In the genomic region with DNA sequence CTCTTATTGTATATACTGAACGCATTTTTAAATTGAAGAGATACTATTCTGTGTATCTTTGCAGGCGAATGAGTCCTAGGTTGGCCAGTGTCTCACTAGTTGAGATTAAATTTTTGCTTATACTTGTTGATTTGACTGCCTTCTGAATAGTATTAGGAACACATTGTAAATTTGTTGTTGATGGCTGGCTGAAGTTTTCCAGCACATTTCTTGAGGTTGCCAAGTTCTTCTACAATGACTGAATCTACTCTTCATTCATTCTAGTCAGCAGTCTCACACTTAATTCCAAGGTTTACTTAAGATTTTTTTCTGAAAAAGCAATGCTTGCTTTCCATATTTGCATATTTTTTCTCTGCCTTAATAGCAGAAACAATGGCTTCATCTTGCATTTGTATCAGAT, we compare ENCODE assay signal across 14 cellular contexts.
"Had no signal": no experiment of that assay in that cellular context is flagged by ENCODE, and none has a peak within 500 bp of the region (broad histone marks: within the 10 kb centered on the region; RNA-seq: fewer than 3 reads in every experiment).

No MANE protein-coding gene starts in this region.

- H3K27ac ChIP-seq: neural progenitor cell, pancreas had no signal

- H3K27me3 Mint-ChIP-seq: activated CD4-positive, alpha-beta T cell treated with anti-CD3 and anti-CD28 coated beads, Interleukin-2, amount 10 ng/mL, durations not matched to agents 7 days and 5 days; activated naive CD4-positive, alpha-beta T cell treated with anti-CD3 and anti-CD28 coated beads, Interleukin-2, amount 10 ng/mL, durations not matched to agents 7 days and 5 days; activated T-helper 17 cell treated with anti-CD3 and anti-CD28 coated beads, Interleukin-2, amount 50 U/mL, for 72 hours; brain; dendritic cell treated with granulocyte-macrophage colony-stimulating factor and Interleukin-4, amounts not matched to agents 40 ng/mL and 50 ng/mL, for 4 days had no signal

- H3K4me1 ChIP-seq: neural progenitor cell, pancreas had no signal

- H3K9me3 Mint-ChIP-seq: activated T-helper 17 cell treated with anti-CD3 and anti-CD28 coated beads, Interleukin-2, amount 50 U/mL, for 72 hours had no signal

- FAIRE-seq: pancreas had no signal

- H3K36me3 ChIP-seq: pancreas had no signal

- H3K4me3 Mint-ChIP-seq: activated CD4-positive, alpha-beta T cell treated with anti-CD3 and anti-CD28 coated beads, Interleukin-2, amount 10 ng/mL, durations not matched to agents 7 days and 5 days; activated naive CD4-positive, alpha-beta T cell treated with anti-CD3 and anti-CD28 coated beads, Interleukin-2, amount 10 ng/mL, durations not matched to agents 7 days and 5 days; activated T-helper 17 cell treated with anti-CD3 and anti-CD28 coated beads, Interleukin-2, amount 50 U/mL, for 72 hours; brain; dendritic cell treated with granulocyte-macrophage colony-stimulating factor and Interleukin-4, amounts not matched to agents 40 ng/mL and 50 ng/mL, for 4 days; neural progenitor cell had no signal

- H3K4me1 Mint-ChIP-seq: neural progenitor cell had no signal

- H3K9me3 ChIP-seq: pancreas had no signal

- H3K27me3 ChIP-seq: neural progenitor cell, pancreas had no signal

- H3K27ac Mint-ChIP-seq: activated CD4-positive, alpha-beta T cell treated with anti-CD3 and anti-CD28 coated beads, Interleukin-2, amount 10 ng/mL, durations not matched to agents 7 days and 5 days; activated naive CD4-positive, alpha-beta T cell treated with anti-CD3 and anti-CD28 coated beads, Interleukin-2, amount 10 ng/mL, durations not matched to agents 7 days and 5 days; activated T-helper 17 cell treated with anti-CD3 and anti-CD28 coated beads, Interleukin-2, amount 50 U/mL, for 72 hours; dendritic cell treated with granulocyte-macrophage colony-stimulating factor and Interleukin-4, amounts not matched to agents 40 ng/mL and 50 ng/mL, for 4 days; neural progenitor cell had no signal

- H3K4me3 ChIP-seq: neural progenitor cell, pancreas, skin epidermis had no signal

- ATAC-seq: activated T-helper 17 cell treated with anti-CD3 and anti-CD28 coated beads, Interleukin-2, amount 50 U/mL, for 72 hours; pancreas; SK-N-SH treated with all-trans-retinoic acid at 6 μM for 48 hours had no signal

- DNase-seq: activated CD4-positive, alpha-beta T cell treated with anti-CD3 and anti-CD28 coated beads, Interleukin-2, amount 10 ng/mL, durations not matched to agents 7 days and 5 days; activated CD4-positive, CD25-positive, alpha-beta regulatory T cell; activated naive CD4-positive, alpha-beta T cell treated with anti-CD3 and anti-CD28 coated beads, Interleukin-2, amount 10 ng/mL, durations not matched to agents 7 days and 5 days; activated T-cell treated with anti-CD3 and anti-CD28 coated beads for 4 hours; cerebellar nuclear complex; pancreas; retina; trophoblast cell had no signal
